ENCODE assay signal across 1 cellular context in the genomic region with DNA sequence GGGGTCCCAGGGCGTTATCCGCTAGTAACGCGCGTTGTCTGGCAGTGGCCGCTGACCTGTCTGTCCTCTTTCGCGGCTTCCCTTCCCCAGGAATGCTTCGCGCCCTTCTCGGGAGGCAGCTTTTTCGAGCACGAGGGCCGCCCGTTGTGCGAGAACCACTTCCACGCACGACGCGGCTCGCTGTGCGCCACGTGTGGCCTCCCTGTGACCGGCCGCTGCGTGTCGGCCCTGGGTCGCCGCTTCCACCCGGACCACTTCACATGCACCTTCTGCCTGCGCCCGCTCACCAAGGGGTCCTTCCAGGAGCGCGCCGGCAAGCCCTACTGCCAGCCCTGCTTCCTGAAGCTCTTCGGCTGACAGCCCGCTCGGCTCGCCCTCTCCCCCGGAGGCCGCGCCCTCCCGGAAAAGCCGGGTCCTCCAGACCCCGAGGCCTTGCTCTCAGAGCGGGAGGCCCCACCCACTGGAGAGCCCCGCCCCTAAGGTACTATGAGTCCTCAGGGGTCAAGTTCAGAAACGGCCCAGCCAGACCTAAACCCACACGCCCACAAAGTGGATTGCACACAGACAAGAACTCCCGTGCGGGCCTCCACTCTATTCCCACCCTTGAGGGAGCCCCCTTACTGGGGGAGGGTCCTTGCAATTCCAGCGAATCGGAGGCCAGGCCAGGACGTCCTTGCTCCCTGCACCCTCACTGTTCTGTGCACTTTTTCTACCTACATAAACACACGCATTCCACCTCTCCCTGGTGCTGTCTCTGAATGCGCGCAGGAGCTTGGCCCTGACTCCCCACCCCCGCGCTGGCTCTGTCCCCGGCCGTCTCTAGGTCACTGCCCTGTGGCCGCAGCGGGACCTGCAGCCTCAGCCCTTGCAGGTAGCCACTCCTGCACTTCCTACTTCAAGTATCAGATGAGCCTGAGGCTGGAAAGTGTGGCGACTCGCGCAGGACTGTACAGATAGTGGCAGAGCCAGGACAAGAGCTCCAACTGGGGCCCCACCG.
TF ChIP-seq lines count a peak whose summit lies in the region.

No MANE protein-coding gene starts in this region.

TF ChIP-seq in K562, 482 proteins besides CTCF, POLR2A, EP300 and RAD21 (continued from another document and continues in another):
- TF ChIP-seq ERF (CRISPR knock-in tag; IDR thresholded peaks at IDR 0.05): peak; percentile 75; the same call in 1 of the 2 replicates
- no peak for TF ChIP-seq SNRNP70 (optimal IDR thresholded peaks at IDR 0.05; ENCODE audit: low read depth, low read length)
- no peak for TF ChIP-seq MED1 (CRISPR knock-in tag; IDR thresholded peaks at IDR 0.05; ENCODE audit: borderline replicate concordance)
- TF ChIP-seq ZNF707 (CRISPR knock-in tag; conservative IDR thresholded peaks at IDR 0.05): no peak
- peak; percentile 30 for TF ChIP-seq CCNT2 (IDR thresholded peaks at IDR 0.05; ENCODE audit: borderline replicate concordance, extremely low read depth, insufficient read length, low read depth, low read length)
- TF ChIP-seq L3MBTL2 (IDR thresholded peaks at IDR 0.05): peak; percentile 98
- TF ChIP-seq BRD9 (IDR thresholded peaks at IDR 0.05; ENCODE audit: low read depth, partially characterized antibody): no peak
- TF ChIP-seq, protein P1, sequence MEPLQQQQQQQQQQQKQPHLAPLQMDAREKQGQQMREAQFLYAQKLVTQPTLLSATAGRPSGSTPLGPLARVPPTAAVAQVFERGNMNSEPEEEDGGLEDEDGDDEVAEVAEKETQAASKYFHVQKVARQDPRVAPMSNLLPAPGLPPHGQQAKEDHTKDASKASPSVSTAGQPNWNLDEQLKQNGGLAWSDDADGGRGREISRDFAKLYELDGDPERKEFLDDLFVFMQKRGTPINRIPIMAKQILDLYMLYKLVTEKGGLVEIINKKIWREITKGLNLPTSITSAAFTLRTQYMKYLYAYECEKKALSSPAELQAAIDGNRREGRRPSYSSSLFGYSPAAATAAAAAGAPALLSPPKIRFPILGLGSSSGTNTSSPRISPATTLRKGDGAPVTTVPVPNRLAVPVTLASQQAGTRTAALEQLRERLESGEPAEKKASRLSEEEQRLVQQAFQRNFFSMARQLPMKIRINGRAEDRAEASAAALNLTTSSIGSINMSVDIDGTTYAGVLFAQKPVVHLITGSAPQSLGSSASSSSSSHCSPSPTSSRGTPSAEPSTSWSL (CRISPR knock-in tag; IDR thresholded peaks at IDR 0.05; ENCODE audit: borderline replicate concordance): 0 out of 2 replicates have a peak, but pooled peaks have one; percentile 14
- TF ChIP-seq ZNF57 (CRISPR knock-in tag; IDR thresholded peaks at IDR 0.05): no peak
- TF ChIP-seq JUNB (CRISPR knock-in tag; conservative IDR thresholded peaks at IDR 0.05): no peak
- TF ChIP-seq, protein P2, sequence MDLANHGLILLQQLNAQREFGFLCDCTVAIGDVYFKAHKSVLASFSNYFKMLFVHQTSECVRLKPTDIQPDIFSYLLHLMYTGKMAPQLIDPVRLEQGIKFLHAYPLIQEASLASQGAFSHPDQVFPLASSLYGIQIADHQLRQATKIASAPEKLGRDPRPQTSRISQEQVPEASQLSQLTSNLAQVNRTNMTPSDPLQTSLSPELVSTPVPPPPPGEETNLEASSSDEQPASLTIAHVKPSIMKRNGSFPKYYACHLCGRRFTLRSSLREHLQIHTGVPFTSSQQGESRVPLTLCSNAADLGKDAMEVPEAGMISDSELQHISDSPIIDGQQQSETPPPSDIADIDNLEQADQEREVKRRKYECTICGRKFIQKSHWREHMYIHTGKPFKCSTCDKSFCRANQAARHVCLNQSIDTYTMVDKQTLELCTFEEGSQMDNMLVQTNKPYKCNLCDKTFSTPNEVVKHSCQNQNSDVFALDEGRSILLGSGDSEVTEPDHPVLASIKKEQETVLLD (IDR thresholded peaks at IDR 0.05): 0 out of 2 replicates have a peak, but pooled peaks have one; percentile 47
- TF ChIP-seq ZNF584 (CRISPR knock-in tag; IDR thresholded peaks at IDR 0.05; ENCODE audit: low read depth): no peak
- TF ChIP-seq, protein P3, sequence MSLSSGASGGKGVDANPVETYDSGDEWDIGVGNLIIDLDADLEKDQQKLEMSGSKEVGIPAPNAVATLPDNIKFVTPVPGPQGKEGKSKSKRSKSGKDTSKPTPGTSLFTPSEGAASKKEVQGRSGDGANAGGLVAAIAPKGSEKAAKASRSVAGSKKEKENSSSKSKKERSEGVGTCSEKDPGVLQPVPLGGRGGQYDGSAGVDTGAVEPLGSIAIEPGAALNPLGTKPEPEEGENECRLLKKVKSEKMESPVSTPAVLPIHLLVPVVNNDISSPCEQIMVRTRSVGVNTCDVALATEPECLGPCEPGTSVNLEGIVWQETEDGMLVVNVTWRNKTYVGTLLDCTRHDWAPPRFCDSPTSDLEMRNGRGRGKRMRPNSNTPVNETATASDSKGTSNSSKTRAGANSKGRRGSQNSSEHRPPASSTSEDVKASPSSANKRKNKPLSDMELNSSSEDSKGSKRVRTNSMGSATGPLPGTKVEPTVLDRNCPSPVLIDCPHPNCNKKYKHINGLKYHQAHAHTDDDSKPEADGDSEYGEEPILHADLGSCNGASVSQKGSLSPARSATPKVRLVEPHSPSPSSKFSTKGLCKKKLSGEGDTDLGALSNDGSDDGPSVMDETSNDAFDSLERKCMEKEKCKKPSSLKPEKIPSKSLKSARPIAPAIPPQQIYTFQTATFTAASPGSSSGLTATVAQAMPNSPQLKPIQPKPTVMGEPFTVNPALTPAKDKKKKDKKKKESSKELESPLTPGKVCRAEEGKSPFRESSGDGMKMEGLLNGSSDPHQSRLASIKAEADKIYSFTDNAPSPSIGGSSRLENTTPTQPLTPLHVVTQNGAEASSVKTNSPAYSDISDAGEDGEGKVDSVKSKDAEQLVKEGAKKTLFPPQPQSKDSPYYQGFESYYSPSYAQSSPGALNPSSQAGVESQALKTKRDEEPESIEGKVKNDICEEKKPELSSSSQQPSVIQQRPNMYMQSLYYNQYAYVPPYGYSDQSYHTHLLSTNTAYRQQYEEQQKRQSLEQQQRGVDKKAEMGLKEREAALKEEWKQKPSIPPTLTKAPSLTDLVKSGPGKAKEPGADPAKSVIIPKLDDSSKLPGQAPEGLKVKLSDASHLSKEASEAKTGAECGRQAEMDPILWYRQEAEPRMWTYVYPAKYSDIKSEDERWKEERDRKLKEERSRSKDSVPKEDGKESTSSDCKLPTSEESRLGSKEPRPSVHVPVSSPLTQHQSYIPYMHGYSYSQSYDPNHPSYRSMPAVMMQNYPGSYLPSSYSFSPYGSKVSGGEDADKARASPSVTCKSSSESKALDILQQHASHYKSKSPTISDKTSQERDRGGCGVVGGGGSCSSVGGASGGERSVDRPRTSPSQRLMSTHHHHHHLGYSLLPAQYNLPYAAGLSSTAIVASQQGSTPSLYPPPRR (CRISPR knock-in tag; IDR thresholded peaks at IDR 0.05; ENCODE audit: borderline replicate concordance): no peak
- TF ChIP-seq, protein P4, sequence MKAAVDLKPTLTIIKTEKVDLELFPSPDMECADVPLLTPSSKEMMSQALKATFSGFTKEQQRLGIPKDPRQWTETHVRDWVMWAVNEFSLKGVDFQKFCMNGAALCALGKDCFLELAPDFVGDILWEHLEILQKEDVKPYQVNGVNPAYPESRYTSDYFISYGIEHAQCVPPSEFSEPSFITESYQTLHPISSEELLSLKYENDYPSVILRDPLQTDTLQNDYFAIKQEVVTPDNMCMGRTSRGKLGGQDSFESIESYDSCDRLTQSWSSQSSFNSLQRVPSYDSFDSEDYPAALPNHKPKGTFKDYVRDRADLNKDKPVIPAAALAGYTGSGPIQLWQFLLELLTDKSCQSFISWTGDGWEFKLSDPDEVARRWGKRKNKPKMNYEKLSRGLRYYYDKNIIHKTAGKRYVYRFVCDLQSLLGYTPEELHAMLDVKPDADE (conservative IDR thresholded peaks at IDR 0.05; ENCODE audit: control insufficient read depth, low read depth, low read length): no peak
- no peak for TF ChIP-seq ZNF253 (CRISPR knock-in tag; conservative IDR thresholded peaks at IDR 0.05)
- no peak for TF ChIP-seq MAFF (IDR thresholded peaks at IDR 0.05; ENCODE audit: low read length)
- TF ChIP-seq, protein P5, sequence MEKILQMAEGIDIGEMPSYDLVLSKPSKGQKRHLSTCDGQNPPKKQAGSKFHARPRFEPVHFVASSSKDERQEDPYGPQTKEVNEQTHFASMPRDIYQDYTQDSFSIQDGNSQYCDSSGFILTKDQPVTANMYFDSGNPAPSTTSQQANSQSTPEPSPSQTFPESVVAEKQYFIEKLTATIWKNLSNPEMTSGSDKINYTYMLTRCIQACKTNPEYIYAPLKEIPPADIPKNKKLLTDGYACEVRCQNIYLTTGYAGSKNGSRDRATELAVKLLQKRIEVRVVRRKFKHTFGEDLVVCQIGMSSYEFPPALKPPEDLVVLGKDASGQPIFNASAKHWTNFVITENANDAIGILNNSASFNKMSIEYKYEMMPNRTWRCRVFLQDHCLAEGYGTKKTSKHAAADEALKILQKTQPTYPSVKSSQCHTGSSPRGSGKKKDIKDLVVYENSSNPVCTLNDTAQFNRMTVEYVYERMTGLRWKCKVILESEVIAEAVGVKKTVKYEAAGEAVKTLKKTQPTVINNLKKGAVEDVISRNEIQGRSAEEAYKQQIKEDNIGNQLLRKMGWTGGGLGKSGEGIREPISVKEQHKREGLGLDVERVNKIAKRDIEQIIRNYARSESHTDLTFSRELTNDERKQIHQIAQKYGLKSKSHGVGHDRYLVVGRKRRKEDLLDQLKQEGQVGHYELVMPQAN (IDR thresholded peaks at IDR 0.05; ENCODE audit: borderline replicate concordance): no peak
- no peak for TF ChIP-seq ASH1L (IDR thresholded peaks at IDR 0.05; ENCODE audit: borderline replicate concordance, low read depth, partially characterized antibody)
- TF ChIP-seq ELF4 (CRISPR knock-in tag; IDR thresholded peaks at IDR 0.05): no peak
- no peak for TF ChIP-seq MCM7 (IDR thresholded peaks at IDR 0.05)
- no peak for TF ChIP-seq NFE2 (IDR thresholded peaks at IDR 0.05; ENCODE audit: low read depth)
- no peak for TF ChIP-seq ZNF699 (CRISPR knock-in tag; IDR thresholded peaks at IDR 0.05; ENCODE audit: insufficient replicate concordance)
- peak; percentile 49; the same call in 1 of the 2 replicates for TF ChIP-seq MTA3 (IDR thresholded peaks at IDR 0.05; ENCODE audit: borderline replicate concordance)
- no peak for TF ChIP-seq ZNF561 (CRISPR knock-in tag; conservative IDR thresholded peaks at IDR 0.05)
- TF ChIP-seq, protein P6, sequence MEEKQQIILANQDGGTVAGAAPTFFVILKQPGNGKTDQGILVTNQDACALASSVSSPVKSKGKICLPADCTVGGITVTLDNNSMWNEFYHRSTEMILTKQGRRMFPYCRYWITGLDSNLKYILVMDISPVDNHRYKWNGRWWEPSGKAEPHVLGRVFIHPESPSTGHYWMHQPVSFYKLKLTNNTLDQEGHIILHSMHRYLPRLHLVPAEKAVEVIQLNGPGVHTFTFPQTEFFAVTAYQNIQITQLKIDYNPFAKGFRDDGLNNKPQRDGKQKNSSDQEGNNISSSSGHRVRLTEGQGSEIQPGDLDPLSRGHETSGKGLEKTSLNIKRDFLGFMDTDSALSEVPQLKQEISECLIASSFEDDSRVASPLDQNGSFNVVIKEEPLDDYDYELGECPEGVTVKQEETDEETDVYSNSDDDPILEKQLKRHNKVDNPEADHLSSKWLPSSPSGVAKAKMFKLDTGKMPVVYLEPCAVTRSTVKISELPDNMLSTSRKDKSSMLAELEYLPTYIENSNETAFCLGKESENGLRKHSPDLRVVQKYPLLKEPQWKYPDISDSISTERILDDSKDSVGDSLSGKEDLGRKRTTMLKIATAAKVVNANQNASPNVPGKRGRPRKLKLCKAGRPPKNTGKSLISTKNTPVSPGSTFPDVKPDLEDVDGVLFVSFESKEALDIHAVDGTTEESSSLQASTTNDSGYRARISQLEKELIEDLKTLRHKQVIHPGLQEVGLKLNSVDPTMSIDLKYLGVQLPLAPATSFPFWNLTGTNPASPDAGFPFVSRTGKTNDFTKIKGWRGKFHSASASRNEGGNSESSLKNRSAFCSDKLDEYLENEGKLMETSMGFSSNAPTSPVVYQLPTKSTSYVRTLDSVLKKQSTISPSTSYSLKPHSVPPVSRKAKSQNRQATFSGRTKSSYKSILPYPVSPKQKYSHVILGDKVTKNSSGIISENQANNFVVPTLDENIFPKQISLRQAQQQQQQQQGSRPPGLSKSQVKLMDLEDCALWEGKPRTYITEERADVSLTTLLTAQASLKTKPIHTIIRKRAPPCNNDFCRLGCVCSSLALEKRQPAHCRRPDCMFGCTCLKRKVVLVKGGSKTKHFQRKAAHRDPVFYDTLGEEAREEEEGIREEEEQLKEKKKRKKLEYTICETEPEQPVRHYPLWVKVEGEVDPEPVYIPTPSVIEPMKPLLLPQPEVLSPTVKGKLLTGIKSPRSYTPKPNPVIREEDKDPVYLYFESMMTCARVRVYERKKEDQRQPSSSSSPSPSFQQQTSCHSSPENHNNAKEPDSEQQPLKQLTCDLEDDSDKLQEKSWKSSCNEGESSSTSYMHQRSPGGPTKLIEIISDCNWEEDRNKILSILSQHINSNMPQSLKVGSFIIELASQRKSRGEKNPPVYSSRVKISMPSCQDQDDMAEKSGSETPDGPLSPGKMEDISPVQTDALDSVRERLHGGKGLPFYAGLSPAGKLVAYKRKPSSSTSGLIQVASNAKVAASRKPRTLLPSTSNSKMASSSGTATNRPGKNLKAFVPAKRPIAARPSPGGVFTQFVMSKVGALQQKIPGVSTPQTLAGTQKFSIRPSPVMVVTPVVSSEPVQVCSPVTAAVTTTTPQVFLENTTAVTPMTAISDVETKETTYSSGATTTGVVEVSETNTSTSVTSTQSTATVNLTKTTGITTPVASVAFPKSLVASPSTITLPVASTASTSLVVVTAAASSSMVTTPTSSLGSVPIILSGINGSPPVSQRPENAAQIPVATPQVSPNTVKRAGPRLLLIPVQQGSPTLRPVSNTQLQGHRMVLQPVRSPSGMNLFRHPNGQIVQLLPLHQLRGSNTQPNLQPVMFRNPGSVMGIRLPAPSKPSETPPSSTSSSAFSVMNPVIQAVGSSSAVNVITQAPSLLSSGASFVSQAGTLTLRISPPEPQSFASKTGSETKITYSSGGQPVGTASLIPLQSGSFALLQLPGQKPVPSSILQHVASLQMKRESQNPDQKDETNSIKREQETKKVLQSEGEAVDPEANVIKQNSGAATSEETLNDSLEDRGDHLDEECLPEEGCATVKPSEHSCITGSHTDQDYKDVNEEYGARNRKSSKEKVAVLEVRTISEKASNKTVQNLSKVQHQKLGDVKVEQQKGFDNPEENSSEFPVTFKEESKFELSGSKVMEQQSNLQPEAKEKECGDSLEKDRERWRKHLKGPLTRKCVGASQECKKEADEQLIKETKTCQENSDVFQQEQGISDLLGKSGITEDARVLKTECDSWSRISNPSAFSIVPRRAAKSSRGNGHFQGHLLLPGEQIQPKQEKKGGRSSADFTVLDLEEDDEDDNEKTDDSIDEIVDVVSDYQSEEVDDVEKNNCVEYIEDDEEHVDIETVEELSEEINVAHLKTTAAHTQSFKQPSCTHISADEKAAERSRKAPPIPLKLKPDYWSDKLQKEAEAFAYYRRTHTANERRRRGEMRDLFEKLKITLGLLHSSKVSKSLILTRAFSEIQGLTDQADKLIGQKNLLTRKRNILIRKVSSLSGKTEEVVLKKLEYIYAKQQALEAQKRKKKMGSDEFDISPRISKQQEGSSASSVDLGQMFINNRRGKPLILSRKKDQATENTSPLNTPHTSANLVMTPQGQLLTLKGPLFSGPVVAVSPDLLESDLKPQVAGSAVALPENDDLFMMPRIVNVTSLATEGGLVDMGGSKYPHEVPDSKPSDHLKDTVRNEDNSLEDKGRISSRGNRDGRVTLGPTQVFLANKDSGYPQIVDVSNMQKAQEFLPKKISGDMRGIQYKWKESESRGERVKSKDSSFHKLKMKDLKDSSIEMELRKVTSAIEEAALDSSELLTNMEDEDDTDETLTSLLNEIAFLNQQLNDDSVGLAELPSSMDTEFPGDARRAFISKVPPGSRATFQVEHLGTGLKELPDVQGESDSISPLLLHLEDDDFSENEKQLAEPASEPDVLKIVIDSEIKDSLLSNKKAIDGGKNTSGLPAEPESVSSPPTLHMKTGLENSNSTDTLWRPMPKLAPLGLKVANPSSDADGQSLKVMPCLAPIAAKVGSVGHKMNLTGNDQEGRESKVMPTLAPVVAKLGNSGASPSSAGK (IDR thresholded peaks at IDR 0.05): peak; percentile 96
